Comparison of ENCODE assay signal across 17 cellular contexts in the genomic region with DNA sequence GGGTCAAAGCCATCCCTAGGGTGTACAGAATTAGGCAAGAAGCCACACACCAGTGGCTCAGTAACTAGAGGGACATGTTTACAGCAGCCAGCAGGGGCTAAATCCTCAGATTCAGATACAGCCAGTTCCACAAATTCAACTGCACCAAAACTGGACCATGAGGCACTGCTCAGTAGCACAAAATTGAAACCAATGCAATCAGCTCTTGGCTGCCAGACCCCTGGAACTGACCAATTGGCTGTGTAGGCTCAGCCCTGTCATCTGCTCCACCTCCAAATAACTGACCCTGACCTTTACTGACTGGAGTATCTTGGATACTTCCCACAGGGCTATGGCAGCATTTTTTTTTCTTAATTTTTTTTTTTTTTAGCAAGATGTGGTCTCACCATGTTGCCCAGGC.
A peak's percentile ranks its signal among the peaks of the same experiment; 100 is the strongest.
DNase-seq lines count a peak whose midpoint lies in the region; ATAC-seq, FAIRE-seq and TF ChIP-seq lines count a peak whose summit lies in the region.
"Had no signal": no experiment of that assay in that cellular context is flagged by ENCODE, and none has a peak within 500 bp of the region (broad histone marks: within the 10 kb centered on the region; RNA-seq: fewer than 3 reads in every experiment).

No MANE protein-coding gene starts in this region.

- peak overlapping the region; percentile 73 for H3K4me2 ChIP-seq in DOHH2 (ENCODE audit: low read length)

- H3K9me3 ChIP-seq in DOHH2 (ENCODE audit: control insufficient read depth, insufficient read depth, low read length) (no peaks in the 10 kb centered on the region), body of pancreas (no peaks in the 10 kb centered on the region), liver (ENCODE audit: control insufficient read depth in 4 of 4, low read length in 3 of 4) (no peaks in the 10 kb centered on the region), spleen (no peaks in the 10 kb centered on the region)

- peak overlapping the region; percentile 53; the same call in 1 of the 2 replicates for H3K4me3 ChIP-seq in DOHH2 (ENCODE audit: low read length)
- no peak overlapping the region for H3K4me3 ChIP-seq in body of pancreas
- no peak overlapping the region for H3K4me3 ChIP-seq in liver (ENCODE audit: low read depth in 1 of 3, low read length in 3 of 3)
- no peak overlapping the region for H3K4me3 ChIP-seq in spleen

- intact Hi-C loops in body of pancreas (cut with DNase I) = no loop called here
- intact Hi-C loops in spleen (cut with DNase I; ENCODE audit: low total_unique reads) = no loop called here

- TF ChIP-seq CTCF in DOHH2 (IDR thresholded peaks at IDR 0.05; ENCODE audit: low read depth, low read length, poor library complexity, severe bottlenecking) (no peak), body of pancreas (IDR thresholded peaks at IDR 0.05) (no peak), liver (IDR thresholded peaks at IDR 0.05; ENCODE audit: low read depth, low read length, missing input control) (no peak), spleen (IDR thresholded peaks at IDR 0.05 in 8 of 11, conservative IDR thresholded peaks at IDR 0.05 in 3 of 11) (no peak)

- no peaks in the 10 kb centered on the region for H3K79me2 ChIP-seq in DOHH2 (ENCODE audit: control insufficient read depth, low read length)

- FAIRE-seq in GM12891 (lab: Jason Lieb, UNC) = no peak

- peaks cover 16% of the 10 kb centered on the region for H3F3A ChIP-seq in DOHH2 (ENCODE audit: control insufficient read depth, insufficient read depth)

- no peaks in the 10 kb centered on the region for H3K27me3 ChIP-seq in DOHH2 (ENCODE audit: control insufficient read depth, low read length)
- H3K27me3 ChIP-seq in body of pancreas = no peaks in the 10 kb centered on the region
- no peaks in the 10 kb centered on the region for H3K27me3 ChIP-seq in liver (ENCODE audit: control insufficient read depth in 4 of 4, insufficient read depth in 4 of 4, low read length in 3 of 4)
- no peaks in the 10 kb centered on the region for H3K27me3 ChIP-seq in spleen (replicated peaks in 1 of 7)
- H3K27me3 ChIP-seq: brain microvascular endothelial cell had no signal

- no peaks in the 10 kb centered on the region for H3K9me2 ChIP-seq in DOHH2 (replicated peaks; ENCODE audit: control insufficient read depth, low read length)

- H3K36me3 ChIP-seq in DOHH2 (ENCODE audit: control insufficient read depth, low read length) (peaks cover 3% of the 10 kb centered on the region; the same call in 1 of the 2 replicates), body of pancreas (replicated peaks in 1 of 2; ENCODE audit: insufficient read depth in 1 of 2, low read depth in 2 of 2) (no peaks in the 10 kb centered on the region), liver (ENCODE audit: control insufficient read depth in 4 of 4, insufficient read depth in 3 of 4, low read depth in 1 of 4, low read length in 3 of 4) (no peaks in the 10 kb centered on the region), spleen (no peaks in the 10 kb centered on the region)
- H3K36me3 ChIP-seq: brain microvascular endothelial cell had no signal

- peaks cover 98% of the 10 kb centered on the region for H3K4me1 ChIP-seq in DOHH2 (ENCODE audit: control insufficient read depth, low read length)
- H3K4me1 ChIP-seq in body of pancreas = peaks cover 63% of the 10 kb centered on the region
- H3K4me1 ChIP-seq in liver (ENCODE audit: control insufficient read depth in 4 of 4, insufficient read depth in 4 of 4, low read length in 3 of 4) = peaks cover 16 to 44% (median 36%) of the 10 kb centered on the region in 4 donors
- peaks cover 21 to 91% (median 53%) of the 10 kb centered on the region in 6 donors for H3K4me1 ChIP-seq in spleen

- no peaks in the 10 kb centered on the region for H4K20me1 ChIP-seq in DOHH2 (ENCODE audit: control insufficient read depth, insufficient read depth, low read depth, low read length)

- TF ChIP-seq RAD21 in liver (IDR thresholded peaks at IDR 0.05) = peak; percentile 13 to 55

- DNase-seq in body of pancreas (peak; percentile 18 to 46 (median 27)), spleen (no peak), T-helper 1 cell (no peak), NCI-H446 treated with DMSO at 0.1 percent for 48 hours (lab: John Stamatoyannopoulos, UW) (no peak), GM12891 (ENCODE audit: insufficient read length, low spot score) (no peak)
- DNase-seq: activated CD4-positive, alpha-beta T cell treated with anti-CD3 and anti-CD28 coated beads, Interleukin-2, amount 50 U/mL, for 48 hours; brain microvascular endothelial cell; DMS53; effector memory CD8-positive, alpha-beta T cell; glutamatergic neuron; NCI-H1105; NCI-H510A treated with DMSO at 0.1 percent for 48 hours; nephron progenitor cell had no signal

- peak in 1 of 3 donors; percentile 16 for TF ChIP-seq POLR2A in body of pancreas (IDR thresholded peaks at IDR 0.05)
- no peak for TF ChIP-seq POLR2A in spleen (IDR thresholded peaks at IDR 0.05)
- no peak for TF ChIP-seq POLR2A in GM12891 (IDR thresholded peaks at IDR 0.05; ENCODE audit: low read depth, low read length)

- H3K27ac ChIP-seq in DOHH2 (ENCODE audit: low read depth, low read length) (peak overlapping the region; percentile 75), body of pancreas (peak overlapping the region in 3 of 4 donors; percentile 46 to 72 (median 67)), liver (ENCODE audit: low read depth in 1 of 2, low read length in 2 of 2) (peak overlapping the region; percentile 62 to 75), spleen (peak overlapping the region in 6 of 8 donors; percentile 45 to 77 (median 68))
- H3K27ac ChIP-seq: brain microvascular endothelial cell, RWPE1 had no signal

- peak; percentile 43 for ATAC-seq in body of pancreas
- no peak for ATAC-seq in GM19023 (IDR thresholded peaks at IDR 0.05; ENCODE audit: unreplicated experiment)
- ATAC-seq: effector memory CD8-positive, alpha-beta T cell had no signal

- H3K9ac ChIP-seq in liver (ENCODE audit: low read depth in 1 of 2, low read length in 2 of 2) = no peak overlapping the region

TF ChIP-seq in liver, 16 proteins besides CTCF, POLR2A, EP300 and RAD21:
- TF ChIP-seq SP1 (IDR thresholded peaks at IDR 0.05) = peak; percentile 74
- TF ChIP-seq RXRA (IDR thresholded peaks at IDR 0.05) = peak; percentile 61 to 67
- peak in 1 of 2 donors; percentile 36 for TF ChIP-seq JUND (IDR thresholded peaks at IDR 0.05)
- peak; percentile 85 for TF ChIP-seq NR2F2 (IDR thresholded peaks at IDR 0.05)
- TF ChIP-seq HNF4A (conservative IDR thresholded peaks at IDR 0.05) = peak; percentile 36 to 46
- TF ChIP-seq, protein P1, sequence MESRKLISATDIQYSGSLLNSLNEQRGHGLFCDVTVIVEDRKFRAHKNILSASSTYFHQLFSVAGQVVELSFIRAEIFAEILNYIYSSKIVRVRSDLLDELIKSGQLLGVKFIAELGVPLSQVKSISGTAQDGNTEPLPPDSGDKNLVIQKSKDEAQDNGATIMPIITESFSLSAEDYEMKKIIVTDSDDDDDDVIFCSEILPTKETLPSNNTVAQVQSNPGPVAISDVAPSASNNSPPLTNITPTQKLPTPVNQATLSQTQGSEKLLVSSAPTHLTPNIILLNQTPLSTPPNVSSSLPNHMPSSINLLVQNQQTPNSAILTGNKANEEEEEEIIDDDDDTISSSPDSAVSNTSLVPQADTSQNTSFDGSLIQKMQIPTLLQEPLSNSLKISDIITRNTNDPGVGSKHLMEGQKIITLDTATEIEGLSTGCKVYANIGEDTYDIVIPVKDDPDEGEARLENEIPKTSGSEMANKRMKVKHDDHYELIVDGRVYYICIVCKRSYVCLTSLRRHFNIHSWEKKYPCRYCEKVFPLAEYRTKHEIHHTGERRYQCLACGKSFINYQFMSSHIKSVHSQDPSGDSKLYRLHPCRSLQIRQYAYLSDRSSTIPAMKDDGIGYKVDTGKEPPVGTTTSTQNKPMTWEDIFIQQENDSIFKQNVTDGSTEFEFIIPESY (IDR thresholded peaks at IDR 0.05) = no peak
- TF ChIP-seq EGR1 (IDR thresholded peaks at IDR 0.05; ENCODE audit: low read depth in 2 of 2) = no peak
- TF ChIP-seq GABPA (IDR thresholded peaks at IDR 0.05 in 1 of 2, conservative IDR thresholded peaks at IDR 0.05 in 1 of 2) = no peak
- no peak for TF ChIP-seq FOXA1 (IDR thresholded peaks at IDR 0.05)
TF ChIP-seq in liver: peak in this region for 5.

TF ChIP-seq in GM12891, 5 proteins besides CTCF, POLR2A, EP300 and RAD21:
- TF ChIP-seq POU2F2 (IDR thresholded peaks at IDR 0.05; ENCODE audit: low read depth, low read length) = no peak
- TF ChIP-seq POLR2AphosphoS5 (IDR thresholded peaks at IDR 0.05; ENCODE audit: low read depth, low read length) = no peak
- no peak for TF ChIP-seq TAF1 (IDR thresholded peaks at IDR 0.05; ENCODE audit: low read depth, low read length)
- no peak for TF ChIP-seq SPI1 (IDR thresholded peaks at IDR 0.05; ENCODE audit: low read depth, low read length)
- no peak for TF ChIP-seq PAX5 (IDR thresholded peaks at IDR 0.05; ENCODE audit: insufficient read depth, low read length, severe bottlenecking)

Comparison
In these comparisons a context has a peak if more than half of its experiments do, and no peak if none do; other contexts are left out.
1. DNase-seq: peak in body of pancreas (4 of 4); none in spleen (single experiment), T-helper 1 cell (0 of 5), NCI-H446 treated with DMSO at 0.1 percent for 48 hours (single experiment) and GM12891 (single experiment).
2. Peak in every context shown above with its lines, with median percentiles within 50 percentile points of each other: H3K27ac ChIP-seq.